Comparison of ENCODE assay signal across 2 cellular contexts in the genomic region with DNA sequence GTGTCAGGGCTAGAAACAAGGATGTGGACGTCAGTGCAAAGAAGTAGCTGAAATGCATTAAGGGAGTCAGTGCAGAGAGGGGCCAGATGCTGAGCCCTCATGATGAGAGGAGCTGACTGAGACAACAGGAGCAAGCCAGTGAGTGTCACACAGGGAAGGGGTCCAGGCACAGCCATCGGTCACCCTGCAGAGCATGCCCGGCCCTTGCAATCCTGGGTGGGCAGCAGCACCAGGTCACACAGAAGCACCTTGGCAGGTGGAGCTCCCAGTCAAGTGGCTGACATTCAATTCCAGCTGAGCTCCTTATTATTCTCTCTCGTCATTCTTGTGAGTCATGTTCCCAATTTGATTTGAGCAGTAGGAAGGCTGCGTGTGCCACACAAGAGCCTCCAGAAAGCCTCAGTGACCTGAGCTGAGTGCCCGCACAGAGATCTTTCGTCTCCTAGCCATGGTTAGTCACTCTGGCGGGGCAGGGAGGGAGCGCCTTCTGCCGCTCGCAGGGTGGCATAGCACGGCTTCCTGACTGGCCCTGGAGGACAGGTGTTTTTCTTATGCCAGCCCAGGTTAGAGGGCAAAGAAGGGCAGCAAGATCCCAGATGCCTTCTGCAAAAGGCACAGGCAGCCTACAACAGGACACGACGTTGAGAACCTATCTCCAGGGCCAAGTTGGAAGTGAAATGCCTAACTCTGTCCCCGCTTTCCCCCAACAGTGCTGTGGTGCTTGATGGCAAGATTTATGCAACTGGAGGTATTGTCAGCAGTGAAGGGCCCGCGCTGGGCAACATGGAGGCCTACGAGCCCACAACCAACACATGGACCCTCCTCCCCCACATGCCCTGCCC.
TF ChIP-seq lines count a peak whose summit lies in the region.

No MANE protein-coding gene starts in this region.

TF ChIP-seq in GM12891, 5 proteins besides CTCF, POLR2A, EP300 and RAD21 (continued from another document):
- TF ChIP-seq POU2F2 (IDR thresholded peaks at IDR 0.05; ENCODE audit: low read depth, low read length) (no peak), TAF1 (IDR thresholded peaks at IDR 0.05; ENCODE audit: low read depth, low read length) (no peak), SPI1 (IDR thresholded peaks at IDR 0.05; ENCODE audit: low read depth, low read length) (no peak), PAX5 (IDR thresholded peaks at IDR 0.05; ENCODE audit: insufficient read depth, low read length, severe bottlenecking) (no peak)

TF ChIP-seq in IMR-90, 13 proteins besides CTCF, POLR2A, EP300 and RAD21 (continued from another document):
- TF ChIP-seq, protein P1, sequence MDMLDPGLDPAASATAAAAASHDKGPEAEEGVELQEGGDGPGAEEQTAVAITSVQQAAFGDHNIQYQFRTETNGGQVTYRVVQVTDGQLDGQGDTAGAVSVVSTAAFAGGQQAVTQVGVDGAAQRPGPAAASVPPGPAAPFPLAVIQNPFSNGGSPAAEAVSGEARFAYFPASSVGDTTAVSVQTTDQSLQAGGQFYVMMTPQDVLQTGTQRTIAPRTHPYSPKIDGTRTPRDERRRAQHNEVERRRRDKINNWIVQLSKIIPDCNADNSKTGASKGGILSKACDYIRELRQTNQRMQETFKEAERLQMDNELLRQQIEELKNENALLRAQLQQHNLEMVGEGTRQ (IDR thresholded peaks at IDR 0.05; ENCODE audit: low read depth, low read length) = no peak
- TF ChIP-seq MAZ (IDR thresholded peaks at IDR 0.05; ENCODE audit: borderline replicate concordance, low read depth, low read length) (no peak), SMC3 (IDR thresholded peaks at IDR 0.05; ENCODE audit: low read depth, low read length) (no peak), MAFK (IDR thresholded peaks at IDR 0.05; ENCODE audit: low read depth, low read length) (no peak), RFX5 (IDR thresholded peaks at IDR 0.05; ENCODE audit: low read depth, low read length) (no peak), ELK1 (IDR thresholded peaks at IDR 0.05; ENCODE audit: borderline replicate concordance, low read depth, low read length) (no peak), MXI1 (IDR thresholded peaks at IDR 0.05; ENCODE audit: borderline replicate concordance, low read depth, low read length) (no peak)
